ENCODE assay signal across 8 cellular contexts in the genomic region with DNA sequence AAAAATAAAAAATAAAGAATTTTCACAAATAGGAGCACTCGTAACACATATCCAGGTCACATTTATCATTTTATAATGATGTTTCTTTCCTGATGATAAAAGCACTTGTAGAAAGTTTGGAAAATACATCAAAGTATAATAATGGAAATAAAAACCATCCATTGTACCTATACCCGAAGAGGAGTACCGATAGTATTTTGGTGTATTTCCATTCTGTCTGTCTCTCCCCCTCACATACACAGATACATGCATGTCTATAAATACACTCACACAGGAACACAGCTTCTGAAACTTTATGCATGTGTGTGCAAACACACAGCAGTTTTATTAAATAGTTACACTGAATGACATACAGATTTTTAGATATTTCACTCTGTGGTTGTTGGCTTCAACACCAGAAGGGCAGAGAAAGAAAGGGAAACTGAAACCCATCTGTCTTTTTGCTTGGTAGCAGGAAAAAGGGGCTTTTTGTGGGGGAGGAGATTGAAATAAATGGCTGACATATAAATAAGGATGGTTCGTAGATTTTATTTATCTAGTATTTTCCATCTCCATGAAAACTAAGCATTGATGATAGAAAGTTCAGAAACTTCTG.
DNase-seq lines count a peak whose midpoint lies in the region; ATAC-seq and TF ChIP-seq lines count a peak whose summit lies in the region.

No MANE protein-coding gene starts in this region.

- peaks cover 74% of the 10 kb centered on the region for H3K79me2 ChIP-seq in DND-41 (ENCODE audit: insufficient read depth, low read length)
- peaks cover 66% of the 10 kb centered on the region for H3K79me2 ChIP-seq in OCI-LY7 (ENCODE audit: insufficient read depth, low read depth, low read length)

- H3K4me3 ChIP-seq in DND-41 (ENCODE audit: low read depth in 1 of 2, low read length in 2 of 2): peak overlapping the region in 1 of 2 experiments; percentile 31; a peak in 1 of 4 replicates
- H3K4me3 ChIP-seq in OCI-LY7 (ENCODE audit: low read depth, low read length, poor library complexity, severe bottlenecking): peak overlapping the region; percentile 58

- DNase-seq in DND-41 (no peak), OCI-LY7 (ENCODE audit: low spot score) (peak; percentile 68), germinal center (ENCODE audit: low spot score) (peak; percentile 49), Calu3 (no peak), NCI-H526 (lab: John Stamatoyannopoulos, UW) (no peak), NCI-H146 treated with DMSO at 0.1 percent for 48 hours (lab: John Stamatoyannopoulos, UW; ENCODE audit: unreplicated experiment) (no peak), type B pancreatic cell (ENCODE audit: extremely low spot score, unreplicated experiment) (no peak)

- ATAC-seq in DND-41 (ENCODE audit: insufficient read depth, low read depth) (peak; percentile 78), GM21447 (IDR thresholded peaks at IDR 0.05; ENCODE audit: unreplicated experiment) (peak; percentile 57)

- peaks cover 36% of the 10 kb centered on the region for H4K20me1 ChIP-seq in DND-41 (ENCODE audit: insufficient read depth, low read length)
- H4K20me1 ChIP-seq in OCI-LY7 (ENCODE audit: insufficient read depth, low read length): no peaks in the 10 kb centered on the region

- H3K4me1 Mint-ChIP-seq in Calu3 (ENCODE audit: low read depth, unreplicated experiment) (peaks cover 38% of the 10 kb centered on the region), type B pancreatic cell (ENCODE audit: unreplicated experiment) (peaks cover 58% of the 10 kb centered on the region)

- H3K9me3 ChIP-seq in DND-41 (ENCODE audit: insufficient read depth, low read length, severe bottlenecking) (no peaks in the 10 kb centered on the region), OCI-LY7 (ENCODE audit: low read length) (no peaks in the 10 kb centered on the region)

- H3K4me2 ChIP-seq in DND-41 (ENCODE audit: insufficient read depth, low read length) (peak overlapping the region; percentile 40), OCI-LY7 (ENCODE audit: low read length) (peak overlapping the region; percentile 77)

- H3K9me2 ChIP-seq in OCI-LY7 (ENCODE audit: insufficient read depth, low read length): no peaks in the 10 kb centered on the region

- H3K36me3 Mint-ChIP-seq in Calu3 (ENCODE audit: insufficient read depth, unreplicated experiment) (no peaks in the 10 kb centered on the region), type B pancreatic cell (peaks cover 24% of the 10 kb centered on the region)

- CTCF ChIA-PET in OCI-LY7 (lab: Charles Lee; ENCODE audit: unreplicated experiment) (interaction anchor here (1.0 to 1.5 kb wide), 2 partner anchors 11 to 24 kb away, joined by 3 read pairs; no protein-coding TSS in a partner anchor), Calu3 (lab: Charles Lee) (no interaction called here)

- no peaks in the 10 kb centered on the region for H3K9me3 Mint-ChIP-seq in Calu3 (ENCODE audit: low read depth, unreplicated experiment)
- no peaks in the 10 kb centered on the region for H3K9me3 Mint-ChIP-seq in type B pancreatic cell

- H3K9ac ChIP-seq in DND-41 (ENCODE audit: low read depth, low read length): peak overlapping the region; percentile 24; the same call in 1 of the 2 replicates

- H3K27me3 Mint-ChIP-seq in Calu3 (ENCODE audit: unreplicated experiment) (no peaks in the 10 kb centered on the region), type B pancreatic cell (no peaks in the 10 kb centered on the region)

- POLR2A ChIA-PET in OCI-LY7 (lab: Charles Lee): interaction anchor here (0.8 to 2.4 kb wide), 11 partner anchors 10 to 115 kb away, joined by 3 to 12 read pairs (median 5); a partner anchor contains a TSS

- no peak overlapping the region for H3K4me3 Mint-ChIP-seq in Calu3 (ENCODE audit: low read depth, unreplicated experiment)
- no peak overlapping the region for H3K4me3 Mint-ChIP-seq in type B pancreatic cell

- H3K27me3 ChIP-seq in DND-41 (ENCODE audit: insufficient read depth, low read length, poor library complexity): no peaks in the 10 kb centered on the region

- H3K36me3 ChIP-seq in DND-41 (ENCODE audit: insufficient read depth, low read length): peaks cover 35% of the 10 kb centered on the region
- peaks cover 39% of the 10 kb centered on the region for H3K36me3 ChIP-seq in OCI-LY7 (ENCODE audit: insufficient read depth, low read length)

- TF ChIP-seq CTCF in DND-41 (IDR thresholded peaks at IDR 0.05; ENCODE audit: borderline replicate concordance, extremely low read depth, low read length, poor library complexity, severe bottlenecking): no peak
- no peak for TF ChIP-seq CTCF in OCI-LY7 (conservative IDR thresholded peaks at IDR 0.05; ENCODE audit: low read length)
- no peak for TF ChIP-seq CTCF in Calu3 (IDR thresholded peaks at IDR 0.05; ENCODE audit: unreplicated experiment)
- no peak for TF ChIP-seq CTCF in type B pancreatic cell (conservative IDR thresholded peaks at IDR 0.05)

- H3K27ac ChIP-seq in DND-41 (ENCODE audit: low read length) (peak overlapping the region; percentile 63), OCI-LY7 (ENCODE audit: low read depth, low read length, poor library complexity, severe bottlenecking) (peak overlapping the region; percentile 67)

- no peak overlapping the region for H3K27ac Mint-ChIP-seq in Calu3 (ENCODE audit: unreplicated experiment)
- no peak overlapping the region for H3K27ac Mint-ChIP-seq in type B pancreatic cell

- H3K4me1 ChIP-seq in DND-41 (ENCODE audit: insufficient read depth, low read length): peaks cover 38% of the 10 kb centered on the region
- H3K4me1 ChIP-seq in OCI-LY7 (ENCODE audit: insufficient read depth, low read length, poor library complexity, severe bottlenecking): peaks cover 63% of the 10 kb centered on the region

- BruUV-seq in OCI-LY7 (replicated peaks; lab: Mats Ljungman, UMichigan): no TSS peak
- no TSS peak for BruUV-seq in Calu3 (replicated peaks; lab: Mats Ljungman, UMichigan)

- H2AFZ ChIP-seq in DND-41 (ENCODE audit: low read depth, low read length) (no peak overlapping the region), OCI-LY7 (ENCODE audit: low read length) (no peak overlapping the region; the same call in 1 of the 2 replicates)

- intact Hi-C loops in OCI-LY7 (cut with micrococcal nuclease; ENCODE audit: unreplicated experiment): loop anchor here (5.0 kb wide), 2 partner anchors 70 to 115 kb away; a partner anchor contains a TSS
- intact Hi-C loops in Calu3 (cut with micrococcal nuclease; ENCODE audit: unreplicated experiment): loop anchor here (5.0 kb wide), 1 partner anchor 115 kb away; a partner anchor contains a TSS

Comparison
In these comparisons a context has a peak if more than half of its experiments do, and no peak if none do; other contexts are left out.
1. DNase-seq: peak in OCI-LY7 (single experiment) and germinal center (single experiment); none in DND-41 (single experiment), Calu3 (single experiment), NCI-H526 (0 of 2), NCI-H146 treated with DMSO at 0.1 percent for 48 hours (single experiment) and type B pancreatic cell (single experiment).